ENCODE assay signal across 1 cellular context in genomic region chr6:11172501-11173337, GRCh38.
A peak's percentile ranks its signal among the peaks of the same experiment; 100 is the strongest.
TF ChIP-seq lines count a peak whose summit lies in the region.

No MANE protein-coding gene starts in this region.

TF ChIP-seq in HepG2, 621 proteins besides CTCF, POLR2A, EP300 and RAD21 (continued from another document and continues in another):
- TF ChIP-seq ZBTB39 (CRISPR knock-in tag; IDR thresholded peaks at IDR 0.05) (no peak), PPARG (CRISPR knock-in tag; conservative IDR thresholded peaks at IDR 0.05) (no peak), ZNF501 (CRISPR knock-in tag; IDR thresholded peaks at IDR 0.05) (no peak; the same call in 1 of the 2 replicates), ZNF660 (CRISPR knock-in tag; IDR thresholded peaks at IDR 0.05; ENCODE audit: borderline replicate concordance, low read depth) (no peak), ZFP36 (IDR thresholded peaks at IDR 0.05; ENCODE audit: borderline replicate concordance, low read depth, low read length, partially characterized antibody) (no peak), ZSCAN31 (CRISPR knock-in tag; IDR thresholded peaks at IDR 0.05; ENCODE audit: low read depth) (0 out of 2 replicates have a peak, but pooled peaks have one; percentile 50), REST (IDR thresholded peaks at IDR 0.05; ENCODE audit: borderline replicate concordance in 1 of 2, low read depth in 1 of 2, low read length in 2 of 2) (no peak), MZF1 (CRISPR knock-in tag; IDR thresholded peaks at IDR 0.05; ENCODE audit: borderline replicate concordance) (no peak), CREB1 (IDR thresholded peaks at IDR 0.05) (no peak), CREB1 (CRISPR knock-in tag; IDR thresholded peaks at IDR 0.05) (no peak), TRIM22 (IDR thresholded peaks at IDR 0.05) (no peak), ZNF598 (CRISPR knock-in tag; IDR thresholded peaks at IDR 0.05; ENCODE audit: borderline replicate concordance) (no peak), ZNF468 (CRISPR knock-in tag; IDR thresholded peaks at IDR 0.05) (no peak), BCLAF1 (IDR thresholded peaks at IDR 0.05) (no peak), RELA (CRISPR knock-in tag; IDR thresholded peaks at IDR 0.05) (no peak), ZFX (CRISPR knock-in tag; IDR thresholded peaks at IDR 0.05; ENCODE audit: low read depth) (no peak), TAF1 (CRISPR knock-in tag; IDR thresholded peaks at IDR 0.05) (no peak), ZNF605 (CRISPR knock-in tag; IDR thresholded peaks at IDR 0.05) (no peak), ZNF441 (CRISPR knock-in tag; IDR thresholded peaks at IDR 0.05; ENCODE audit: borderline replicate concordance) (no peak), DR1 (CRISPR knock-in tag; IDR thresholded peaks at IDR 0.05) (no peak), NFE2L1 (CRISPR knock-in tag; IDR thresholded peaks at IDR 0.05; ENCODE audit: borderline replicate concordance) (no peak), NFRKB (IDR thresholded peaks at IDR 0.05) (no peak), ZNF615 (CRISPR knock-in tag; IDR thresholded peaks at IDR 0.05; ENCODE audit: borderline replicate concordance) (0 out of 2 replicates have a peak, but pooled peaks have one; percentile 56), FOXJ3 (CRISPR knock-in tag; IDR thresholded peaks at IDR 0.05; ENCODE audit: borderline replicate concordance) (peak; percentile 42; the same call in 1 of the 2 replicates), MAX (IDR thresholded peaks at IDR 0.05) (no peak), ZNF891 (CRISPR knock-in tag; IDR thresholded peaks at IDR 0.05) (no peak; the same call in 1 of the 2 replicates), HDAC1 (CRISPR knock-in tag; IDR thresholded peaks at IDR 0.05) (no peak), ESRRA (CRISPR knock-in tag; IDR thresholded peaks at IDR 0.05; ENCODE audit: low read depth) (no peak), ATM (IDR thresholded peaks at IDR 0.05; ENCODE audit: borderline replicate concordance) (no peak), ZFP36L1 (CRISPR knock-in tag; IDR thresholded peaks at IDR 0.05) (no peak), RARA (CRISPR knock-in tag; IDR thresholded peaks at IDR 0.05) (no peak), ZBTB20 (CRISPR knock-in tag; IDR thresholded peaks at IDR 0.05; ENCODE audit: borderline replicate concordance, low read depth) (no peak), PHF8 (CRISPR knock-in tag; IDR thresholded peaks at IDR 0.05) (no peak), ZNF33A (CRISPR knock-in tag; IDR thresholded peaks at IDR 0.05; ENCODE audit: borderline replicate concordance) (no peak), DMAP1 (CRISPR knock-in tag; IDR thresholded peaks at IDR 0.05) (no peak), HES4 (CRISPR knock-in tag; IDR thresholded peaks at IDR 0.05; ENCODE audit: borderline replicate concordance) (no peak), AGO1 (IDR thresholded peaks at IDR 0.05; ENCODE audit: low read depth, low read length, poor library complexity, severe bottlenecking) (no peak), NCOR1 (IDR thresholded peaks at IDR 0.05; ENCODE audit: borderline replicate concordance, low read length) (no peak)
- TF ChIP-seq, protein P1, sequence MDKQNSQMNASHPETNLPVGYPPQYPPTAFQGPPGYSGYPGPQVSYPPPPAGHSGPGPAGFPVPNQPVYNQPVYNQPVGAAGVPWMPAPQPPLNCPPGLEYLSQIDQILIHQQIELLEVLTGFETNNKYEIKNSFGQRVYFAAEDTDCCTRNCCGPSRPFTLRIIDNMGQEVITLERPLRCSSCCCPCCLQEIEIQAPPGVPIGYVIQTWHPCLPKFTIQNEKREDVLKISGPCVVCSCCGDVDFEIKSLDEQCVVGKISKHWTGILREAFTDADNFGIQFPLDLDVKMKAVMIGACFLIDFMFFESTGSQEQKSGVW (CRISPR knock-in tag; IDR thresholded peaks at IDR 0.05; ENCODE audit: borderline replicate concordance), result no peak
- TF ChIP-seq, protein P2, sequence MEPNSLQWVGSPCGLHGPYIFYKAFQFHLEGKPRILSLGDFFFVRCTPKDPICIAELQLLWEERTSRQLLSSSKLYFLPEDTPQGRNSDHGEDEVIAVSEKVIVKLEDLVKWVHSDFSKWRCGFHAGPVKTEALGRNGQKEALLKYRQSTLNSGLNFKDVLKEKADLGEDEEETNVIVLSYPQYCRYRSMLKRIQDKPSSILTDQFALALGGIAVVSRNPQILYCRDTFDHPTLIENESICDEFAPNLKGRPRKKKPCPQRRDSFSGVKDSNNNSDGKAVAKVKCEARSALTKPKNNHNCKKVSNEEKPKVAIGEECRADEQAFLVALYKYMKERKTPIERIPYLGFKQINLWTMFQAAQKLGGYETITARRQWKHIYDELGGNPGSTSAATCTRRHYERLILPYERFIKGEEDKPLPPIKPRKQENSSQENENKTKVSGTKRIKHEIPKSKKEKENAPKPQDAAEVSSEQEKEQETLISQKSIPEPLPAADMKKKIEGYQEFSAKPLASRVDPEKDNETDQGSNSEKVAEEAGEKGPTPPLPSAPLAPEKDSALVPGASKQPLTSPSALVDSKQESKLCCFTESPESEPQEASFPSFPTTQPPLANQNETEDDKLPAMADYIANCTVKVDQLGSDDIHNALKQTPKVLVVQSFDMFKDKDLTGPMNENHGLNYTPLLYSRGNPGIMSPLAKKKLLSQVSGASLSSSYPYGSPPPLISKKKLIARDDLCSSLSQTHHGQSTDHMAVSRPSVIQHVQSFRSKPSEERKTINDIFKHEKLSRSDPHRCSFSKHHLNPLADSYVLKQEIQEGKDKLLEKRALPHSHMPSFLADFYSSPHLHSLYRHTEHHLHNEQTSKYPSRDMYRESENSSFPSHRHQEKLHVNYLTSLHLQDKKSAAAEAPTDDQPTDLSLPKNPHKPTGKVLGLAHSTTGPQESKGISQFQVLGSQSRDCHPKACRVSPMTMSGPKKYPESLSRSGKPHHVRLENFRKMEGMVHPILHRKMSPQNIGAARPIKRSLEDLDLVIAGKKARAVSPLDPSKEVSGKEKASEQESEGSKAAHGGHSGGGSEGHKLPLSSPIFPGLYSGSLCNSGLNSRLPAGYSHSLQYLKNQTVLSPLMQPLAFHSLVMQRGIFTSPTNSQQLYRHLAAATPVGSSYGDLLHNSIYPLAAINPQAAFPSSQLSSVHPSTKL (CRISPR knock-in tag; IDR thresholded peaks at IDR 0.05), result peak; percentile 66
- TF ChIP-seq, protein P3, sequence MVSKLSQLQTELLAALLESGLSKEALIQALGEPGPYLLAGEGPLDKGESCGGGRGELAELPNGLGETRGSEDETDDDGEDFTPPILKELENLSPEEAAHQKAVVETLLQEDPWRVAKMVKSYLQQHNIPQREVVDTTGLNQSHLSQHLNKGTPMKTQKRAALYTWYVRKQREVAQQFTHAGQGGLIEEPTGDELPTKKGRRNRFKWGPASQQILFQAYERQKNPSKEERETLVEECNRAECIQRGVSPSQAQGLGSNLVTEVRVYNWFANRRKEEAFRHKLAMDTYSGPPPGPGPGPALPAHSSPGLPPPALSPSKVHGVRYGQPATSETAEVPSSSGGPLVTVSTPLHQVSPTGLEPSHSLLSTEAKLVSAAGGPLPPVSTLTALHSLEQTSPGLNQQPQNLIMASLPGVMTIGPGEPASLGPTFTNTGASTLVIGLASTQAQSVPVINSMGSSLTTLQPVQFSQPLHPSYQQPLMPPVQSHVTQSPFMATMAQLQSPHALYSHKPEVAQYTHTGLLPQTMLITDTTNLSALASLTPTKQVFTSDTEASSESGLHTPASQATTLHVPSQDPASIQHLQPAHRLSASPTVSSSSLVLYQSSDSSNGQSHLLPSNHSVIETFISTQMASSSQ (IDR thresholded peaks at IDR 0.05; ENCODE audit: low read depth), result no peak
- TF ChIP-seq, protein P3 (CRISPR knock-in tag; IDR thresholded peaks at IDR 0.05; ENCODE audit: borderline replicate concordance), result no peak
- TF ChIP-seq, protein P4, sequence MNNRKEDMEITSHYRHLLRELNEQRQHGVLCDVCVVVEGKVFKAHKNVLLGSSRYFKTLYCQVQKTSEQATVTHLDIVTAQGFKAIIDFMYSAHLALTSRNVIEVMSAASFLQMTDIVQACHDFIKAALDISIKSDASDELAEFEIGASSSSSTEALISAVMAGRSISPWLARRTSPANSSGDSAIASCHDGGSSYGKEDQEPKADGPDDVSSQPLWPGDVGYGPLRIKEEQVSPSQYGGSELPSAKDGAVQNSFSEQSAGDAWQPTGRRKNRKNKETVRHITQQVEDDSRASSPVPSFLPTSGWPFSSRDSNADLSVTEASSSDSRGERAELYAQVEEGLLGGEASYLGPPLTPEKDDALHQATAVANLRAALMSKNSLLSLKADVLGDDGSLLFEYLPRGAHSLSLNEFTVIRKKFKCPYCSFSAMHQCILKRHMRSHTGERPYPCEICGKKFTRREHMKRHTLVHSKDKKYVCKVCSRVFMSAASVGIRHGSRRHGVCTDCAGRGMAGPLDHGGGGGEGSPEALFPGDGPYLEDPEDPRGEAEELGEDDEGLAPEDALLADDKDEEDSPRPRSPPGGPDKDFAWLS (CRISPR knock-in tag; IDR thresholded peaks at IDR 0.05; ENCODE audit: borderline replicate concordance), result no peak
